Comparison of ENCODE assay signal across 23 cellular contexts in the genomic region with DNA sequence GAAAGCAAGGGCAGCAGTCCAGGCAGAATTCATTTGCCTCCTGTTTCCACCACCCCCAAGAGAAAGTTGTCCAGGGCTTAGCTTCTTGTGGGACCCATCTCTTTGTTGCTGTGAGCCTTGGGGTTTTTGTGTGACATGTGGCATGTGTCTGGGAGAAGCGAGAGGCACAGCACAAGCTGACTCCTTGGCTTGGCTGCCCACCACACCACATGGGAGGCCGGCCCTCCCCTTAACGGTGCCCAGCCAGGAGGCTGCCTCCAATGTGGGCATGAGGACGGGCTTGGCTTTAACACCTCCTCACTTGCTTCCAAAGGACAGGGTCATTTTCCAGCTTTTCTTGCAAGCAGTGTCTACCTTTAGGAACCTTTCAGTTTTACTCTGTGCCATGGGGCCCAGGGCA.
"Had no signal": no experiment of that assay in that cellular context is flagged by ENCODE, and none has a peak within 500 bp of the region (broad histone marks: within the 10 kb centered on the region; RNA-seq: fewer than 3 reads in every experiment).

No MANE protein-coding gene starts in this region.

- H3K36me3 Mint-ChIP-seq: immature natural killer cell, mesothelial cell of epicardium, naive B cell had no signal

- H2AFZ ChIP-seq: hepatocyte had no signal

- H3K4me2 ChIP-seq: hepatocyte had no signal

- H3K27me3 ChIP-seq: foreskin keratinocyte, heart left ventricle had no signal

- H3K4me1 Mint-ChIP-seq: immature natural killer cell had no signal

- FAIRE-seq: endothelial cell of umbilical vein, frontal cortex, keratinocyte had no signal

- H3K4me3 Mint-ChIP-seq: immature natural killer cell, mesothelial cell of epicardium, naive B cell had no signal

- H3K79me2 ChIP-seq: hepatocyte had no signal

- DNase-seq: dermis blood vessel endothelial cell; effector CD4-positive, alpha-beta T cell; effector memory CD4-positive, alpha-beta T cell; foreskin keratinocyte; heart left ventricle; hypothalamus; immature natural killer cell; left cardiac atrium; left lung; left ventricle myocardium superior; lower lobe of right lung; mesenchymal stem cell; mucosa of descending colon; naive B cell had no signal

- ATAC-seq: foreskin keratinocyte, gastroesophageal sphincter, heart left ventricle, left cardiac atrium, left lung, left ventricle myocardium superior, lower lobe of right lung, mucosa of descending colon had no signal

- H3K4me3 ChIP-seq: coronary artery, dorsolateral prefrontal cortex, esophagus muscularis mucosa, gastroesophageal sphincter, heart left ventricle, hepatocyte, left lung, lower lobe of right lung, mucosa of descending colon had no signal

- H3K36me3 ChIP-seq: esophagus muscularis mucosa, gastroesophageal sphincter, heart left ventricle, left lung, lower lobe of right lung had no signal

- H3K27ac ChIP-seq: coronary artery, esophagus muscularis mucosa, foreskin keratinocyte, gastroesophageal sphincter, heart left ventricle, hepatocyte, left lung, lower lobe of right lung had no signal

- H3K4me1 ChIP-seq: foreskin keratinocyte, lower lobe of right lung had no signal

- H3K9me3 ChIP-seq: esophagus muscularis mucosa, heart left ventricle, left lung, lower lobe of right lung, mucosa of descending colon had no signal

- H3K9me3 Mint-ChIP-seq: immature natural killer cell, mesothelial cell of epicardium had no signal

- H3K27ac Mint-ChIP-seq: immature natural killer cell, naive B cell had no signal
